Comparison of ENCODE assay signal across 8 cellular contexts in the genomic region with DNA sequence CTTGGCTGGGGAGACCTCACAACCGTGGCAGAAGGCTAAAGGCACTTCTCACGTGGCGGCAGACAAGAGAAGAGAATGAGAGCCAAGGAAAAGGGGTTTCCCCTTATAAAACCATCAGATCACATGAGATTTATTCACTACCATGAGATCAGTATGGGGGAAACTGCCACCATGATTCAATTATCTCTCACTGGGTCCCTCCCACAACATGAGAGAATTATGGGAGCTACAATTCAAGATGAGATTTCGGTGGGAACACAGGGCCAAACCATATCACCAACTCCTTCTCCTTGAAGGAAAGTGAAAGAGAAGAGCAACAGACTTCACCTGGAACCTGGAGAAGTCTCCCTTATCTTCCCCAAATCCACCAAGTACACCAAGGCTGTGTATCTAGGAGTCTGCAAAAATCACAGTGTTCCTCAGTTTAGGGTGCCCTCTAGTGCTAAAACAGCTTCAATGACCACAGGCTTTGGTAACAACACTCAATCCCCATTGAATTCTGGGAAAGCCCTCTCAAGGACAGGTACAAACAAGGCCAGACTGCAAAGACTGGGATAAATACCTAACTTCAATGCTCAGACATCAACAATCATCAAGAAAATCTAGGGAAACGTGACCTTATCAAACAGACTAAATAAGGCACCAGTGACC.
DNase-seq lines count a peak whose midpoint lies in the region; ATAC-seq and TF ChIP-seq lines count a peak whose summit lies in the region.

No MANE protein-coding gene starts in this region.

- H3K27ac ChIP-seq in tibial artery = no peak overlapping the region

- no peaks in the 10 kb centered on the region for H3K27me3 ChIP-seq in adipocyte (replicated peaks; ENCODE audit: control insufficient read depth, insufficient read depth, low read length)
- no peaks in the 10 kb centered on the region for H3K27me3 ChIP-seq in tibial artery

- no peak overlapping the region for H3K4me3 ChIP-seq in GM12865 (ENCODE audit: low read depth, low read length)
- H3K4me3 ChIP-seq in adipocyte (ENCODE audit: low read length) = no peak overlapping the region
- H3K4me3 ChIP-seq in tibial artery = no peak overlapping the region

- no peak for ATAC-seq in HG03565 (IDR thresholded peaks at IDR 0.05; ENCODE audit: unreplicated experiment)
- ATAC-seq in stimulated activated naive CD8-positive, alpha-beta T cell treated with anti-CD3 and anti-CD28 coated beads, Interleukin-15, amount 100 ng/mL, for 72 hours = no peak

- peak; percentile 48 for TF ChIP-seq CTCF in GM12865 (IDR thresholded peaks at IDR 0.05; ENCODE audit: insufficient read depth, low read depth, low read length, missing control alignments)
- no peak for TF ChIP-seq CTCF in tibial artery (IDR thresholded peaks at IDR 0.05)

- no peak overlapping the region for H3K27ac Mint-ChIP-seq in stimulated activated naive CD8-positive, alpha-beta T cell treated with anti-CD3 and anti-CD28 coated beads, Interleukin-15, amount 100 ng/mL, for 72 hours

- H3K9me3 ChIP-seq in adipocyte (ENCODE audit: control insufficient read depth, low read length) = no peaks in the 10 kb centered on the region
- H3K9me3 ChIP-seq in tibial artery = no peaks in the 10 kb centered on the region

- H3K4me1 ChIP-seq in adipocyte (ENCODE audit: control insufficient read depth, insufficient read depth, low read length) = no peaks in the 10 kb centered on the region
- H3K4me1 ChIP-seq in tibial artery = no peaks in the 10 kb centered on the region

- H3K36me3 ChIP-seq in adipocyte (ENCODE audit: control insufficient read depth, insufficient read depth, low read length, severe bottlenecking) (no peaks in the 10 kb centered on the region), tibial artery (no peaks in the 10 kb centered on the region)

- intact Hi-C loops in tibial artery (cut with DNase I; ENCODE audit: low total_unique reads) = no loop called here

- peaks cover 0 to 13% of the 10 kb centered on the region in 2 donors for H3K9me3 Mint-ChIP-seq in stimulated activated naive CD8-positive, alpha-beta T cell treated with anti-CD3 and anti-CD28 coated beads, Interleukin-15, amount 100 ng/mL, for 72 hours

- no peak overlapping the region for H3K9ac ChIP-seq in adipocyte (ENCODE audit: low read length)

- peak; percentile 47 for DNase-seq in GM12865 (ENCODE audit: low read depth)
- DNase-seq in M059J (ENCODE audit: low read depth) = peak; percentile 37
- DNase-seq in adipocyte (ENCODE audit: low read depth) = peak; percentile 62
- DNase-seq in myocyte (ENCODE audit: low read depth) = peak; percentile 22
- DNase-seq in stimulated activated naive CD8-positive, alpha-beta T cell treated with anti-CD3 and anti-CD28 coated beads, Interleukin-15, amount 100 ng/mL, for 72 hours = no peak
- DNase-seq in tibial artery = no peak
- no peak for DNase-seq in NK-92 (lab: John Stamatoyannopoulos, UW; ENCODE audit: unreplicated experiment)

- H3K4me3 Mint-ChIP-seq in stimulated activated naive CD8-positive, alpha-beta T cell treated with anti-CD3 and anti-CD28 coated beads, Interleukin-15, amount 100 ng/mL, for 72 hours = no peak overlapping the region

- peaks cover 6% of the 10 kb centered on the region for H3K27me3 Mint-ChIP-seq in stimulated activated naive CD8-positive, alpha-beta T cell treated with anti-CD3 and anti-CD28 coated beads, Interleukin-15, amount 100 ng/mL, for 72 hours

- H3K4me1 Mint-ChIP-seq in stimulated activated naive CD8-positive, alpha-beta T cell treated with anti-CD3 and anti-CD28 coated beads, Interleukin-15, amount 100 ng/mL, for 72 hours = no peaks in the 10 kb centered on the region

Comparison
In these comparisons a context has a peak if more than half of its experiments do, and no peak if none do; other contexts are left out.
1. DNase-seq: peak in GM12865 (single experiment), M059J (single experiment), adipocyte (single experiment) and myocyte (single experiment); none in stimulated activated naive CD8-positive, alpha-beta T cell treated with anti-CD3 and anti-CD28 coated beads, Interleukin-15, amount 100 ng/mL, for 72 hours (0 of 2), tibial artery (0 of 2) and NK-92 (single experiment).